In the genomic region with DNA sequence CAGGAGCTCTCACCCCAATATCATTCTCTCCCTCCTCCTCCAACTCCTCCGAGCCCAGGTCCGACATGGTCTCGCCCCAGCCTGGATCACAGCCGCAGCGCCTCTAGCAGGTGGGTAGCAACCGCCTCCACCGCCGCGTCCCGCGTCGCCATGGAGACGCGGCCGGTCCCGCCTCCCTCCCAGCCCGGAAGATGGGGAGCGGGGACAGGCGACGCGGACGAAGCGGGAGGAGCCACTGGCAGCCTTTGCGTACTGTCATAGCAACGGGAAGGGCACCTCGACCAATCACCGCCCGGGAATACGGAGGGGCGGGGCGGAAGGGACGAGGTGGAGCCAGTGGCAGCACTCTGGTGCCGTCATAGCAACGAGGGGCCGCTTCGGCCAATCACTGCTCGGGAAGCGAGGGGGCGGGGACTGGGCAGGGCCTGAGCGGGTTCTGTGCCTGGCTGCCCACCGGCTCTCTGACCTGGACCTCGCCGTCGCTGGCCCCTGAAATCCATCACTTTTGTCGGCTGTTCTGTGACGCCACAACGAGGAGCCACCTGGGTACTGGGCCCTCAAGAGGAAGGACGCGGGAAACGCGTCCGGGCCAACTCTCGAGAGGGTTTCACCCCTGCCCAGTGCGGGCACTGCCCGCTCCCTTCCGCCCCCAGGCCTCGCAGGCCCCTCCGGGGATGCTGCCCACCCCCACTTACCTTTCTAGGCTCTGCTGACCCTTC, we compare ENCODE assay signal across 1 cellular context.
TF ChIP-seq lines count a peak whose summit lies in the region.

A gene (minus strand): TSS at position 105 of the 719 bp plus-strand sequence. CDS start 38 bp downstream, at position 67.

TF ChIP-seq in K562, 482 proteins besides CTCF, POLR2A, EP300 and RAD21 (continued from another document and continues in another):
- TF ChIP-seq, protein P1, sequence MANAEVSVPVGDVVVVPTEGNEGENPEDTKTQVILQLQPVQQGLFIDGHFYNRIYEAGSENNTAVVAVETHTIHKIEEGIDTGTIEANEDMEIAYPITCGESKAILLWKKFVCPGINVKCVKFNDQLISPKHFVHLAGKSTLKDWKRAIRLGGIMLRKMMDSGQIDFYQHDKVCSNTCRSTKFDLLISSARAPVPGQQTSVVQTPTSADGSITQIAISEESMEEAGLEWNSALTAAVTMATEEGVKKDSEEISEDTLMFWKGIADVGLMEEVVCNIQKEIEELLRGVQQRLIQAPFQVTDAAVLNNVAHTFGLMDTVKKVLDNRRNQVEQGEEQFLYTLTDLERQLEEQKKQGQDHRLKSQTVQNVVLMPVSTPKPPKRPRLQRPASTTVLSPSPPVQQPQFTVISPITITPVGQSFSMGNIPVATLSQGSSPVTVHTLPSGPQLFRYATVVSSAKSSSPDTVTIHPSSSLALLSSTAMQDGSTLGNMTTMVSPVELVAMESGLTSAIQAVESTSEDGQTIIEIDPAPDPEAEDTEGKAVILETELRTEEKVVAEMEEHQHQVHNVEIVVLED (CRISPR knock-in tag; IDR thresholded peaks at IDR 0.05), result peak; percentile 59
- TF ChIP-seq SRF (CRISPR knock-in tag; IDR thresholded peaks at IDR 0.05) (peak in 1 of 2 experiments; percentile 85; a peak in 2 of 4 replicates), JUND (IDR thresholded peaks at IDR 0.05; ENCODE audit: borderline replicate concordance, low read depth, low read length) (0 out of 2 replicates have a peak, but pooled peaks have one; percentile 27), JUND (tag; IDR thresholded peaks at IDR 0.05; ENCODE audit: borderline replicate concordance, low read depth, low read length) (no peak), ZFX (CRISPR knock-in tag; IDR thresholded peaks at IDR 0.05) (0 out of 2 replicates have a peak, but pooled peaks have one; percentile 65), MCM2 (IDR thresholded peaks at IDR 0.05; ENCODE audit: low read depth) (no peak), FOS (IDR thresholded peaks at IDR 0.05; ENCODE audit: extremely low read depth, insufficient read length) (peak; percentile 67), HNRNPLL (IDR thresholded peaks at IDR 0.05; ENCODE audit: low read depth, low read length, poor library complexity, severe bottlenecking) (peak; percentile 26), GTF2A2 (tag; IDR thresholded peaks at IDR 0.05) (no peak), MEIS2 (IDR thresholded peaks at IDR 0.05; ENCODE audit: partially characterized antibody) (no peak), HDAC2 (IDR thresholded peaks at IDR 0.05) (no peak), RBM14 (IDR thresholded peaks at IDR 0.05; ENCODE audit: borderline replicate concordance, insufficient read depth, low read depth, low read length) (no peak), CREB1 (IDR thresholded peaks at IDR 0.05) (peak; percentile 87), CREB1 (CRISPR knock-in tag; IDR thresholded peaks at IDR 0.05) (peak; percentile 85), SIRT6 (IDR thresholded peaks at IDR 0.05; ENCODE audit: low read depth, low read length) (no peak), POLR2G (IDR thresholded peaks at IDR 0.05; ENCODE audit: low read depth, low read length) (peak; percentile 41; the same call in 1 of the 2 replicates), ARID1B (IDR thresholded peaks at IDR 0.05) (no peak), CHD2 (IDR thresholded peaks at IDR 0.05; ENCODE audit: low read depth, low read length) (peak; percentile 49; the same call in 1 of the 2 replicates), ZNF436 (CRISPR knock-in tag; IDR thresholded peaks at IDR 0.05) (no peak), SMARCA4 (IDR thresholded peaks at IDR 0.05) (no peak), RBM22 (IDR thresholded peaks at IDR 0.05; ENCODE audit: low read depth, low read length, poor library complexity, severe bottlenecking) (peak; percentile 100), MED1 (CRISPR knock-in tag; IDR thresholded peaks at IDR 0.05; ENCODE audit: borderline replicate concordance) (no peak)
- TF ChIP-seq, protein P2, sequence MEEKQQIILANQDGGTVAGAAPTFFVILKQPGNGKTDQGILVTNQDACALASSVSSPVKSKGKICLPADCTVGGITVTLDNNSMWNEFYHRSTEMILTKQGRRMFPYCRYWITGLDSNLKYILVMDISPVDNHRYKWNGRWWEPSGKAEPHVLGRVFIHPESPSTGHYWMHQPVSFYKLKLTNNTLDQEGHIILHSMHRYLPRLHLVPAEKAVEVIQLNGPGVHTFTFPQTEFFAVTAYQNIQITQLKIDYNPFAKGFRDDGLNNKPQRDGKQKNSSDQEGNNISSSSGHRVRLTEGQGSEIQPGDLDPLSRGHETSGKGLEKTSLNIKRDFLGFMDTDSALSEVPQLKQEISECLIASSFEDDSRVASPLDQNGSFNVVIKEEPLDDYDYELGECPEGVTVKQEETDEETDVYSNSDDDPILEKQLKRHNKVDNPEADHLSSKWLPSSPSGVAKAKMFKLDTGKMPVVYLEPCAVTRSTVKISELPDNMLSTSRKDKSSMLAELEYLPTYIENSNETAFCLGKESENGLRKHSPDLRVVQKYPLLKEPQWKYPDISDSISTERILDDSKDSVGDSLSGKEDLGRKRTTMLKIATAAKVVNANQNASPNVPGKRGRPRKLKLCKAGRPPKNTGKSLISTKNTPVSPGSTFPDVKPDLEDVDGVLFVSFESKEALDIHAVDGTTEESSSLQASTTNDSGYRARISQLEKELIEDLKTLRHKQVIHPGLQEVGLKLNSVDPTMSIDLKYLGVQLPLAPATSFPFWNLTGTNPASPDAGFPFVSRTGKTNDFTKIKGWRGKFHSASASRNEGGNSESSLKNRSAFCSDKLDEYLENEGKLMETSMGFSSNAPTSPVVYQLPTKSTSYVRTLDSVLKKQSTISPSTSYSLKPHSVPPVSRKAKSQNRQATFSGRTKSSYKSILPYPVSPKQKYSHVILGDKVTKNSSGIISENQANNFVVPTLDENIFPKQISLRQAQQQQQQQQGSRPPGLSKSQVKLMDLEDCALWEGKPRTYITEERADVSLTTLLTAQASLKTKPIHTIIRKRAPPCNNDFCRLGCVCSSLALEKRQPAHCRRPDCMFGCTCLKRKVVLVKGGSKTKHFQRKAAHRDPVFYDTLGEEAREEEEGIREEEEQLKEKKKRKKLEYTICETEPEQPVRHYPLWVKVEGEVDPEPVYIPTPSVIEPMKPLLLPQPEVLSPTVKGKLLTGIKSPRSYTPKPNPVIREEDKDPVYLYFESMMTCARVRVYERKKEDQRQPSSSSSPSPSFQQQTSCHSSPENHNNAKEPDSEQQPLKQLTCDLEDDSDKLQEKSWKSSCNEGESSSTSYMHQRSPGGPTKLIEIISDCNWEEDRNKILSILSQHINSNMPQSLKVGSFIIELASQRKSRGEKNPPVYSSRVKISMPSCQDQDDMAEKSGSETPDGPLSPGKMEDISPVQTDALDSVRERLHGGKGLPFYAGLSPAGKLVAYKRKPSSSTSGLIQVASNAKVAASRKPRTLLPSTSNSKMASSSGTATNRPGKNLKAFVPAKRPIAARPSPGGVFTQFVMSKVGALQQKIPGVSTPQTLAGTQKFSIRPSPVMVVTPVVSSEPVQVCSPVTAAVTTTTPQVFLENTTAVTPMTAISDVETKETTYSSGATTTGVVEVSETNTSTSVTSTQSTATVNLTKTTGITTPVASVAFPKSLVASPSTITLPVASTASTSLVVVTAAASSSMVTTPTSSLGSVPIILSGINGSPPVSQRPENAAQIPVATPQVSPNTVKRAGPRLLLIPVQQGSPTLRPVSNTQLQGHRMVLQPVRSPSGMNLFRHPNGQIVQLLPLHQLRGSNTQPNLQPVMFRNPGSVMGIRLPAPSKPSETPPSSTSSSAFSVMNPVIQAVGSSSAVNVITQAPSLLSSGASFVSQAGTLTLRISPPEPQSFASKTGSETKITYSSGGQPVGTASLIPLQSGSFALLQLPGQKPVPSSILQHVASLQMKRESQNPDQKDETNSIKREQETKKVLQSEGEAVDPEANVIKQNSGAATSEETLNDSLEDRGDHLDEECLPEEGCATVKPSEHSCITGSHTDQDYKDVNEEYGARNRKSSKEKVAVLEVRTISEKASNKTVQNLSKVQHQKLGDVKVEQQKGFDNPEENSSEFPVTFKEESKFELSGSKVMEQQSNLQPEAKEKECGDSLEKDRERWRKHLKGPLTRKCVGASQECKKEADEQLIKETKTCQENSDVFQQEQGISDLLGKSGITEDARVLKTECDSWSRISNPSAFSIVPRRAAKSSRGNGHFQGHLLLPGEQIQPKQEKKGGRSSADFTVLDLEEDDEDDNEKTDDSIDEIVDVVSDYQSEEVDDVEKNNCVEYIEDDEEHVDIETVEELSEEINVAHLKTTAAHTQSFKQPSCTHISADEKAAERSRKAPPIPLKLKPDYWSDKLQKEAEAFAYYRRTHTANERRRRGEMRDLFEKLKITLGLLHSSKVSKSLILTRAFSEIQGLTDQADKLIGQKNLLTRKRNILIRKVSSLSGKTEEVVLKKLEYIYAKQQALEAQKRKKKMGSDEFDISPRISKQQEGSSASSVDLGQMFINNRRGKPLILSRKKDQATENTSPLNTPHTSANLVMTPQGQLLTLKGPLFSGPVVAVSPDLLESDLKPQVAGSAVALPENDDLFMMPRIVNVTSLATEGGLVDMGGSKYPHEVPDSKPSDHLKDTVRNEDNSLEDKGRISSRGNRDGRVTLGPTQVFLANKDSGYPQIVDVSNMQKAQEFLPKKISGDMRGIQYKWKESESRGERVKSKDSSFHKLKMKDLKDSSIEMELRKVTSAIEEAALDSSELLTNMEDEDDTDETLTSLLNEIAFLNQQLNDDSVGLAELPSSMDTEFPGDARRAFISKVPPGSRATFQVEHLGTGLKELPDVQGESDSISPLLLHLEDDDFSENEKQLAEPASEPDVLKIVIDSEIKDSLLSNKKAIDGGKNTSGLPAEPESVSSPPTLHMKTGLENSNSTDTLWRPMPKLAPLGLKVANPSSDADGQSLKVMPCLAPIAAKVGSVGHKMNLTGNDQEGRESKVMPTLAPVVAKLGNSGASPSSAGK (IDR thresholded peaks at IDR 0.05), result no peak
- TF ChIP-seq, protein P3, sequence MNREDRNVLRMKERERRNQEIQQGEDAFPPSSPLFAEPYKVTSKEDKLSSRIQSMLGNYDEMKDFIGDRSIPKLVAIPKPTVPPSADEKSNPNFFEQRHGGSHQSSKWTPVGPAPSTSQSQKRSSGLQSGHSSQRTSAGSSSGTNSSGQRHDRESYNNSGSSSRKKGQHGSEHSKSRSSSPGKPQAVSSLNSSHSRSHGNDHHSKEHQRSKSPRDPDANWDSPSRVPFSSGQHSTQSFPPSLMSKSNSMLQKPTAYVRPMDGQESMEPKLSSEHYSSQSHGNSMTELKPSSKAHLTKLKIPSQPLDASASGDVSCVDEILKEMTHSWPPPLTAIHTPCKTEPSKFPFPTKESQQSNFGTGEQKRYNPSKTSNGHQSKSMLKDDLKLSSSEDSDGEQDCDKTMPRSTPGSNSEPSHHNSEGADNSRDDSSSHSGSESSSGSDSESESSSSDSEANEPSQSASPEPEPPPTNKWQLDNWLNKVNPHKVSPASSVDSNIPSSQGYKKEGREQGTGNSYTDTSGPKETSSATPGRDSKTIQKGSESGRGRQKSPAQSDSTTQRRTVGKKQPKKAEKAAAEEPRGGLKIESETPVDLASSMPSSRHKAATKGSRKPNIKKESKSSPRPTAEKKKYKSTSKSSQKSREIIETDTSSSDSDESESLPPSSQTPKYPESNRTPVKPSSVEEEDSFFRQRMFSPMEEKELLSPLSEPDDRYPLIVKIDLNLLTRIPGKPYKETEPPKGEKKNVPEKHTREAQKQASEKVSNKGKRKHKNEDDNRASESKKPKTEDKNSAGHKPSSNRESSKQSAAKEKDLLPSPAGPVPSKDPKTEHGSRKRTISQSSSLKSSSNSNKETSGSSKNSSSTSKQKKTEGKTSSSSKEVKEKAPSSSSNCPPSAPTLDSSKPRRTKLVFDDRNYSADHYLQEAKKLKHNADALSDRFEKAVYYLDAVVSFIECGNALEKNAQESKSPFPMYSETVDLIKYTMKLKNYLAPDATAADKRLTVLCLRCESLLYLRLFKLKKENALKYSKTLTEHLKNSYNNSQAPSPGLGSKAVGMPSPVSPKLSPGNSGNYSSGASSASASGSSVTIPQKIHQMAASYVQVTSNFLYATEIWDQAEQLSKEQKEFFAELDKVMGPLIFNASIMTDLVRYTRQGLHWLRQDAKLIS (CRISPR knock-in tag; IDR thresholded peaks at IDR 0.05), result no peak
